In genomic region chr6:146857960-146858308, GRCh38 we compare ENCODE assay signal across 8 cellular contexts.
DNase-seq lines count a peak whose midpoint lies in the region; ATAC-seq and TF ChIP-seq lines count a peak whose summit lies in the region.

No MANE protein-coding gene starts in this region.

- peak overlapping the region; percentile 93 for H2BK20ac ChIP-seq in IMR-90 (ENCODE audit: low read depth, low read length)

- H2BK15ac ChIP-seq in IMR-90 (ENCODE audit: low read depth, low read length) = peak overlapping the region; percentile 92; the same call in 2 of the 3 replicates

- H3K79me1 ChIP-seq in IMR-90 (ENCODE audit: low read depth in 1 of 2, low read length in 2 of 2) = no peaks in the 10 kb centered on the region

- POLR2A ChIA-PET in IMR-90 (lab: Charles Lee; ENCODE audit: unreplicated experiment) = no interaction called here

- in situ Hi-C loops in IMR-90 (cut with MboI; ENCODE audit: low sequenced_read_pairs) (loop anchor here (10.0 to 25.0 kb wide), 2 partner anchors 427 to 1304 kb away; no protein-coding TSS in a partner anchor), astrocyte of the cerebellum (cut with HindIII; ENCODE audit: low sequenced_read_pairs) (no loop called here)

- intact Hi-C loops in IMR-90 (cut with micrococcal nuclease) (loop anchor here (1.0 to 10.0 kb wide), 6 partner anchors 56 to 647 kb away; partner anchors contain the start of gene SAMD5), upper lobe of right lung (cut with DNase I) (no loop called here)

- peak overlapping the region; percentile 94 for H3K14ac ChIP-seq in IMR-90 (replicated peaks; ENCODE audit: low read depth, low read length)

- DNase-seq in AG10803 (ENCODE audit: low read depth) (no peak), IMR-90 (no peak), astrocyte of the cerebellum (ENCODE audit: low read depth) (no peak), upper lobe of right lung (no peak), epidermal melanocyte (ENCODE audit: insufficient read length, low spot score) (no peak), GM20000 (ENCODE audit: low spot score) (no peak)

- ATAC-seq in GM19452 (IDR thresholded peaks at IDR 0.05; ENCODE audit: unreplicated experiment) (peak; percentile 21), IMR-90 (ENCODE audit: low read depth) (peak; percentile 75), upper lobe of right lung (no peak)

- H2BK5ac ChIP-seq in IMR-90 (ENCODE audit: low read depth, low read length, poor library complexity, severe bottlenecking) = peak overlapping the region; percentile 61

- peaks cover 3% of the 10 kb centered on the region; the same call in 1 of the 2 replicates for H3K4me1 ChIP-seq in IMR-90 (ENCODE audit: control insufficient read depth, insufficient read depth, low read length)
- no peaks in the 10 kb centered on the region for H3K4me1 ChIP-seq in upper lobe of right lung

- H4K8ac ChIP-seq in IMR-90 (ENCODE audit: low read depth in 2 of 2, low read length in 2 of 2) = peak overlapping the region; percentile 89 to 97

- H3K4me2 ChIP-seq in IMR-90 (ENCODE audit: low read depth, low read length) = peak overlapping the region; percentile 76

- H3K18ac ChIP-seq in IMR-90 (ENCODE audit: low read depth, low read length) = peak overlapping the region; percentile 81

- peak overlapping the region; percentile 65 for H3K9ac ChIP-seq in IMR-90 (ENCODE audit: low read depth, low read length)

- peak overlapping the region; percentile 93 for H2AFZ ChIP-seq in IMR-90 (replicated peaks; ENCODE audit: low read length, poor library complexity)

- H3K4ac ChIP-seq in IMR-90 (ENCODE audit: low read depth, low read length) = peak overlapping the region; percentile 81

- H2AK9ac ChIP-seq in IMR-90 (replicated peaks; ENCODE audit: low read depth, low read length, poor library complexity) = peak overlapping the region; percentile 68

- no peaks in the 10 kb centered on the region for H4K20me1 ChIP-seq in IMR-90 (ENCODE audit: insufficient read depth, low read length)

- TF ChIP-seq CTCF in AG10803 (conservative IDR thresholded peaks at IDR 0.05; ENCODE audit: low read length) (no peak), IMR-90 (conservative IDR thresholded peaks at IDR 0.05; ENCODE audit: low read depth, low read length) (no peak), astrocyte of the cerebellum (IDR thresholded peaks at IDR 0.05; ENCODE audit: low read depth, low read length, missing control alignments) (no peak), upper lobe of right lung (IDR thresholded peaks at IDR 0.05) (no peak), GM20000 (IDR thresholded peaks at IDR 0.05; ENCODE audit: extremely low read depth, missing control alignments) (no peak)

- peak overlapping the region; percentile 96 for H4K91ac ChIP-seq in IMR-90 (ENCODE audit: insufficient read depth, low read depth, low read length)

- dilution Hi-C loops in IMR-90 (cut with HindIII; ENCODE audit: low sequenced_read_pairs, unreplicated experiment) = no loop called here

- H3K4me3 ChIP-seq in AG10803 (ENCODE audit: low read length) (peak overlapping the region; percentile 44), IMR-90 (ENCODE audit: insufficient read depth, low read depth, low read length) (no peak overlapping the region), astrocyte of the cerebellum (ENCODE audit: low read depth, low read length) (peak overlapping the region; percentile 25), upper lobe of right lung (peak overlapping the region; percentile 30)

- H2AK5ac ChIP-seq in IMR-90 (ENCODE audit: low read depth, low read length) = peak overlapping the region; percentile 82

- no peaks in the 10 kb centered on the region; the same call in 1 of the 2 replicates for H3K9me1 ChIP-seq in IMR-90 (ENCODE audit: insufficient read depth, low read length)

- H3K9me3 ChIP-seq in IMR-90 (ENCODE audit: control insufficient read depth, insufficient read depth, low read length) = no peaks in the 10 kb centered on the region
- no peaks in the 10 kb centered on the region for H3K9me3 ChIP-seq in upper lobe of right lung

- H3K23ac ChIP-seq in IMR-90 (ENCODE audit: low read depth, low read length) = peak overlapping the region; percentile 58; the same call in 1 of the 2 replicates

- H4K5ac ChIP-seq in IMR-90 (ENCODE audit: low read depth, low read length) = peak overlapping the region; percentile 85

- H3K27ac ChIP-seq in IMR-90 (ENCODE audit: insufficient read depth, low read length) (peak overlapping the region; percentile 79; the same call in 1 of the 2 replicates), layer of hippocampus (ENCODE audit: low read depth, low read length) (peak overlapping the region; percentile 67), upper lobe of right lung (peak overlapping the region; percentile 61)

- WGBS in IMR-90 (ENCODE audit: extremely low coverage in 2 of 2, insufficient read length in 1 of 2), 2 experiments = no CpG with 5 or more reads among the region's 4 CpGs

- BruUV-seq in IMR-90 (replicated peaks; lab: Mats Ljungman, UMichigan) = no TSS peak

- H3K27me3 ChIP-seq in IMR-90 (ENCODE audit: control insufficient read depth, insufficient read depth, low read length) = no peaks in the 10 kb centered on the region
- H3K27me3 ChIP-seq in layer of hippocampus (ENCODE audit: control insufficient read depth, insufficient read depth, low read length) = no peaks in the 10 kb centered on the region
- H3K27me3 ChIP-seq in upper lobe of right lung = no peaks in the 10 kb centered on the region

- CTCF ChIA-PET in IMR-90 (lab: Yijun Ruan, JAX) = interaction anchor here (0.6 to 0.7 kb wide), 3 partner anchors 47 to 1774 kb away, joined by 3 to 6 read pairs (median 3); no protein-coding TSS in a partner anchor

- TF ChIP-seq POLR2A in IMR-90 (IDR thresholded peaks at IDR 0.05; ENCODE audit: low read depth, low read length) = no peak

- H2BK120ac ChIP-seq in IMR-90 (ENCODE audit: low read depth, low read length) = peak overlapping the region; percentile 95

- peak overlapping the region; percentile 75; the same call in 1 of the 2 replicates for H3K56ac ChIP-seq in IMR-90 (ENCODE audit: extremely low read depth, insufficient read depth, low read length)

- H3K36me3 ChIP-seq in IMR-90 (ENCODE audit: control insufficient read depth, insufficient read depth, low read length) (no peaks in the 10 kb centered on the region), upper lobe of right lung (no peaks in the 10 kb centered on the region)

- no peak for TF ChIP-seq RAD21 in IMR-90 (IDR thresholded peaks at IDR 0.05; ENCODE audit: low read length)

TF ChIP-seq in IMR-90, 13 proteins besides CTCF, POLR2A, EP300 and RAD21:
- no peak for TF ChIP-seq BHLHE40 (IDR thresholded peaks at IDR 0.05; ENCODE audit: low read depth, low read length)
- no peak for TF ChIP-seq USF2 (IDR thresholded peaks at IDR 0.05; ENCODE audit: low read depth, low read length)
- no peak for TF ChIP-seq RCOR1 (IDR thresholded peaks at IDR 0.05; ENCODE audit: insufficient replicate concordance, low read length)
- no peak for TF ChIP-seq FOS (IDR thresholded peaks at IDR 0.05; ENCODE audit: low read depth, low read length)
- TF ChIP-seq NFE2L2 (IDR thresholded peaks at IDR 0.05; ENCODE audit: low read depth, low read length) = no peak
- no peak for TF ChIP-seq MAFK (IDR thresholded peaks at IDR 0.05; ENCODE audit: low read depth, low read length)
- TF ChIP-seq CHD1 (IDR thresholded peaks at IDR 0.05; ENCODE audit: low read depth, low read length) = no peak
- no peak for TF ChIP-seq SMC3 (IDR thresholded peaks at IDR 0.05; ENCODE audit: low read depth, low read length)
- TF ChIP-seq MAZ (IDR thresholded peaks at IDR 0.05; ENCODE audit: borderline replicate concordance, low read depth, low read length) = no peak
- TF ChIP-seq ELK1 (IDR thresholded peaks at IDR 0.05; ENCODE audit: borderline replicate concordance, low read depth, low read length) = no peak
- TF ChIP-seq RFX5 (IDR thresholded peaks at IDR 0.05; ENCODE audit: low read depth, low read length) = no peak
- no peak for TF ChIP-seq MXI1 (IDR thresholded peaks at IDR 0.05; ENCODE audit: borderline replicate concordance, low read depth, low read length)
- TF ChIP-seq CEBPB (IDR thresholded peaks at IDR 0.05; ENCODE audit: low read depth, low read length) = no peak
